ENCODE assay signal across 18 cellular contexts in genomic region chr12:104423809-104424208, GRCh38. TPM values are rescaled to one million over a fixed set of nuclear protein-coding genes. Genes with fewer than 3 reads are reported as not detected.
DNase-seq lines count a peak whose midpoint lies in the region; ATAC-seq, FAIRE-seq and TF ChIP-seq lines count a peak whose summit lies in the region.
"Had no signal": no experiment of that assay in that cellular context is flagged by ENCODE, and none has a peak within 500 bp of the region (broad histone marks: within the 10 kb centered on the region; RNA-seq: fewer than 3 reads in every experiment).

No MANE protein-coding gene starts in this region.

- H3K9me3 ChIP-seq in HepG2 (ENCODE audit: low read length) (no peaks in the 10 kb centered on the region), thoracic aorta (no peaks in the 10 kb centered on the region)

- no peaks in the 10 kb centered on the region for H3K4me1 ChIP-seq in HepG2 (ENCODE audit: insufficient read depth, low read length)
- peaks cover 4 to 12% of the 10 kb centered on the region in 2 donors for H3K4me1 ChIP-seq in thoracic aorta (ENCODE audit: control insufficient read depth in 1 of 2, low read depth in 2 of 2)

- H3K79me2 ChIP-seq in HepG2 (ENCODE audit: insufficient read depth, low read length) = no peaks in the 10 kb centered on the region

- H3K4me2 ChIP-seq in HepG2 (ENCODE audit: low read depth, low read length) = no peak overlapping the region

- 0% methylated on average over 5 of the region's 5 CpGs for whole genome bisulfite sequencing in HepG2 (ENCODE audit: low lambda C conversion rate)

- no peak overlapping the region for H2AFZ ChIP-seq in HepG2 (ENCODE audit: low read length)

- H3K27ac ChIP-seq in HepG2 (ENCODE audit: extremely low read length, insufficient read depth, low read length) (no peak overlapping the region), thoracic aorta (no peak overlapping the region)
- H3K27ac ChIP-seq: SK-N-MC had no signal

- DNase-seq in NCI-H2029 (lab: John Stamatoyannopoulos, UW) (peak; percentile 7), NCI-H2029 treated with DMSO at 0.1 percent for 48 hours (lab: John Stamatoyannopoulos, UW) (no peak), LNCaP clone FGC (ENCODE audit: low read depth) (peak; percentile 4), HepG2 (ENCODE audit: low spot score) (peak; percentile 8), thoracic aorta (ENCODE audit: low spot score) (no peak), iPS-NIHi11 (ENCODE audit: low spot score) (no peak)
- DNase-seq: GF-D8, H9, Kasumi-1, MM.1S, NCI-H1092, NCI-H146, NCI-H226, NCI-H774, SHP77 had no signal

- H4K20me1 ChIP-seq in HepG2 (ENCODE audit: insufficient read depth, low read length) = no peaks in the 10 kb centered on the region

- H3K4me3 ChIP-seq in LNCaP clone FGC (ENCODE audit: low read depth, low read length) (no peak overlapping the region), HepG2 (replicated peaks in 1 of 3; ENCODE audit: insufficient read depth in 1 of 3, low read depth in 2 of 3, low read length in 3 of 3) (no peak overlapping the region), thoracic aorta (peak overlapping the region; percentile 19)
- H3K4me3 ChIP-seq: SK-N-MC had no signal

- H3K36me3 ChIP-seq in HepG2 (replicated peaks in 1 of 2; ENCODE audit: control insufficient read depth in 1 of 2, insufficient read depth in 2 of 2, low read length in 2 of 2) (no peaks in the 10 kb centered on the region), thoracic aorta (no peaks in the 10 kb centered on the region)

- TF ChIP-seq CTCF in LNCaP clone FGC (IDR thresholded peaks at IDR 0.05; ENCODE audit: control insufficient read depth, extremely low read depth, insufficient read depth) (no peak), HepG2 (CRISPR knock-in tag; IDR thresholded peaks at IDR 0.05) (no peak), thoracic aorta (IDR thresholded peaks at IDR 0.05) (no peak)

- no peak for FAIRE-seq in HepG2 (lab: Jason Lieb, UNC)
- FAIRE-seq: HTR-8/SVneo had no signal

- H3K27me3 ChIP-seq in HepG2 (ENCODE audit: control insufficient read depth in 1 of 2, insufficient read depth in 2 of 2, low read length in 2 of 2) (peaks cover 0 to 4% of the 10 kb centered on the region in 2 experiments; a peak in 1 of 5 replicates), thoracic aorta (replicated peaks; ENCODE audit: insufficient read depth) (no peaks in the 10 kb centered on the region)

- in situ Hi-C loops in HepG2 (cut with HindIII; ENCODE audit: extremely low pct_ligation_motif_present, low pct_unique_long_range_greater_than_20kb) = no loop called here

- TF ChIP-seq POLR2A in HepG2 (IDR thresholded peaks at IDR 0.05; ENCODE audit: insufficient read depth in 1 of 2, low read depth in 2 of 2, low read length in 2 of 2) = no peak

- intact Hi-C loops in HepG2 (cut with micrococcal nuclease; ENCODE audit: unreplicated experiment) = no loop called here

- POLR2A ChIA-PET in HepG2 (lab: Yijun Ruan, JAX) = no interaction called here

- TF ChIP-seq RAD21 in HepG2 (CRISPR knock-in tag; IDR thresholded peaks at IDR 0.05) = no peak

- TF ChIP-seq EP300 in HepG2 (IDR thresholded peaks at IDR 0.05; ENCODE audit: low read depth in 2 of 2, low read length in 2 of 2) (no peak), HepG2 (CRISPR knock-in tag; IDR thresholded peaks at IDR 0.05; ENCODE audit: borderline replicate concordance) (no peak)

- BruUV-seq in HepG2 (replicated peaks; lab: Mats Ljungman, UMichigan) = no TSS peak

- no peak overlapping the region for H3K9ac ChIP-seq in HepG2 (ENCODE audit: insufficient read depth, low read depth, low read length)

- CTCF ChIA-PET in HepG2 (lab: Yijun Ruan, JAX; ENCODE audit: low intra/inter-chr PET ratio, low total read pairs) = no interaction called here

- ATAC-seq in HepG2 (no peak; the same call in 2 of the 3 replicates), thoracic aorta (ENCODE audit: insufficient number of reproducible peaks, low FRiP score, low read depth) (peak; percentile 60), GM21367 (IDR thresholded peaks at IDR 0.05; ENCODE audit: unreplicated experiment) (no peak)

TF ChIP-seq in HepG2, 621 proteins besides CTCF, POLR2A, EP300 and RAD21:
- TF ChIP-seq SRF (IDR thresholded peaks at IDR 0.05; ENCODE audit: low read depth, low read length) (no peak), ZNF792 (CRISPR knock-in tag; IDR thresholded peaks at IDR 0.05) (no peak), ZSCAN22 (CRISPR knock-in tag; IDR thresholded peaks at IDR 0.05) (no peak), ZNF282 (IDR thresholded peaks at IDR 0.05; ENCODE audit: partially characterized antibody) (no peak), SYNCRIP (IDR thresholded peaks at IDR 0.05; ENCODE audit: insufficient read depth, low read depth, low read length) (no peak), ZNF605 (CRISPR knock-in tag; IDR thresholded peaks at IDR 0.05) (no peak), SMARCC2 (IDR thresholded peaks at IDR 0.05) (no peak), RBM22 (optimal IDR thresholded peaks at IDR 0.05; ENCODE audit: low read length) (no peak), PCBP1 (IDR thresholded peaks at IDR 0.05; ENCODE audit: borderline replicate concordance, low read depth, low read length) (no peak), ETV6 (CRISPR knock-in tag; conservative IDR thresholded peaks at IDR 0.05) (no peak), ZNF839 (CRISPR knock-in tag; IDR thresholded peaks at IDR 0.05; ENCODE audit: borderline replicate concordance) (no peak), NR2F2 (IDR thresholded peaks at IDR 0.05; ENCODE audit: borderline replicate concordance, low read depth) (no peak), MTA3 (CRISPR knock-in tag; IDR thresholded peaks at IDR 0.05) (no peak), ZC3H13 (CRISPR knock-in tag; IDR thresholded peaks at IDR 0.05) (no peak), NR3C1 (CRISPR knock-in tag; IDR thresholded peaks at IDR 0.05) (no peak), RAD51 (IDR thresholded peaks at IDR 0.05; ENCODE audit: borderline replicate concordance) (no peak), MXD4 (CRISPR knock-in tag; IDR thresholded peaks at IDR 0.05) (no peak), ZNF20 (CRISPR knock-in tag; IDR thresholded peaks at IDR 0.05) (no peak)

RNA-seq across cellular contexts. Expression of gene CHST11, which starts 32.9 kb away (rescaled TPM):
- total RNA-seq in HepG2 (2016; rRNA removed; fragmentation: Illumina TruSeq; extraction: Trizol) = not detected in 2 replicates
- total RNA-seq in HepG2 (2016; cell fraction: cytosol; rRNA removed; fragmentation: Illumina TruSeq; extraction: Trizol; ENCODE audit: low read depth) = not detected in 2 replicates
- total RNA-seq in HepG2 (2016; cell fraction: insoluble cytoplasmic fraction; rRNA removed; fragmentation: Illumina TruSeq; extraction: Trizol) = not detected in 2 replicates
- not detected in 2 replicates for total RNA-seq in HepG2 (2016; cell fraction: membrane; rRNA removed; fragmentation: Illumina TruSeq; extraction: Trizol)
- total RNA-seq in HepG2 (2016; cell fraction: nucleus; rRNA removed; fragmentation: Illumina TruSeq; extraction: Trizol) = not detected in 2 replicates
- polyA plus RNA-seq in HepG2 (2011; rRNA removed) = 0.05 and 0.15 TPM in 2 replicates
- polyA plus RNA-seq in HepG2 (2011; cell fraction: cytosol; rRNA removed) = 0.04 TPM in 1 of 2 replicates, not detected in the other
- 0.10 TPM in 1 of 2 replicates, not detected in the other for polyA plus RNA-seq in HepG2 (2011; cell fraction: nucleus; rRNA removed)
- not detected in 2 replicates for polyA plus RNA-seq in HepG2 (2012)
- not detected in 2 replicates for polyA plus RNA-seq in HepG2 (2016; cell fraction: cytosol; fragmentation: Illumina TruSeq; extraction: Trizol; ENCODE audit: low read depth)
- polyA plus RNA-seq in HepG2 (2016; cell fraction: insoluble cytoplasmic fraction; fragmentation: Illumina TruSeq; extraction: Trizol; ENCODE audit: low read depth) = not detected in 2 replicates
- polyA plus RNA-seq in HepG2 (2016; cell fraction: membrane; fragmentation: Illumina TruSeq; extraction: Trizol; ENCODE audit: low read depth) = not detected in 2 replicates
- polyA plus RNA-seq in HepG2 (2016; cell fraction: nucleus; fragmentation: Illumina TruSeq; extraction: Trizol; ENCODE audit: insufficient read depth, low read depth) = not detected in 2 replicates
- 1.7 TPM in 1 of 2 replicates, not detected in the other for polyA minus RNA-seq in HepG2 (2011; rRNA and poly(A)+ RNA removed; ENCODE audit: low replicate concordance)
- not detected in 2 replicates for polyA minus RNA-seq in HepG2 (2011; cell fraction: cytosol; rRNA and poly(A)+ RNA removed)
- polyA minus RNA-seq in HepG2 (2011; cell fraction: nucleus; rRNA and poly(A)+ RNA removed) = 0.12 TPM in 1 of 2 replicates, not detected in the other
- total RNA-seq in thoracic aorta = 10 to 100 TPM; 41.9 to 79.3 TPM

Comparison
In these comparisons a context has a peak if more than half of its experiments do, and no peak if none do; other contexts are left out.
1. DNase-seq: peak in NCI-H2029 (single experiment), LNCaP clone FGC (single experiment) and HepG2 (single experiment); none in NCI-H2029 treated with DMSO at 0.1 percent for 48 hours (single experiment), thoracic aorta (single experiment) and iPS-NIHi11 (single experiment).
2. RNA of gene CHST11, which starts 32.9 kb away (total RNA-seq): 41.9 to 79.3 TPM in thoracic aorta; not detected in HepG2; every median in the first group is over 10 times any median in the second.